ENCODE assay signal across 1 cellular context in the genomic region with DNA sequence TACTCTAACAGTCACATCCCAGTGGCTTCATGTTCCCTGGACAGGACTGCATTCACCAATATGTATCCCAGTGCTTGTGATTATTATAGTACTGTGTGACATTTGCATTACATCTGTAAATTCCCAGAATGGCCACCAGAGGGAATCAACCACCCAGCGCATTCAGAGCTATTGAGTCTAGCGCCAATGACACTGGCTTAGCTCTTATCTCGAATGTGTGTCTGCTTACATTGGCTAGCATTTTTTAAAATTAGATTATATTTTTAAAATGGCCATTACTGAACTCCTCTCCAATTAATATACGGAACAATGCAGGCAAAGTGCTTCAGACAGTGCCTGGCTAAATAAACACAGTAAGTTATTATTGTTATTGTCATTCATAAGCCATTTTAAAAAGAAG.
TF ChIP-seq lines count a peak whose summit lies in the region.

No MANE protein-coding gene starts in this region.

TF ChIP-seq in GM23338, 12 proteins besides CTCF, POLR2A, EP300 and RAD21 (continued from another document):
- TF ChIP-seq REST (IDR thresholded peaks at IDR 0.05; ENCODE audit: unreplicated experiment) (no peak), EZH2 (IDR thresholded peaks at IDR 0.05; ENCODE audit: low read depth, unreplicated experiment) (no peak), POLR2AphosphoS5 (IDR thresholded peaks at IDR 0.05; ENCODE audit: low read depth) (no peak), STAT1 (IDR thresholded peaks at IDR 0.05; ENCODE audit: unreplicated experiment) (no peak), CREB1 (CRISPR knock-in tag; IDR thresholded peaks at IDR 0.05; ENCODE audit: low read depth) (no peak)
- TF ChIP-seq, protein P1, sequence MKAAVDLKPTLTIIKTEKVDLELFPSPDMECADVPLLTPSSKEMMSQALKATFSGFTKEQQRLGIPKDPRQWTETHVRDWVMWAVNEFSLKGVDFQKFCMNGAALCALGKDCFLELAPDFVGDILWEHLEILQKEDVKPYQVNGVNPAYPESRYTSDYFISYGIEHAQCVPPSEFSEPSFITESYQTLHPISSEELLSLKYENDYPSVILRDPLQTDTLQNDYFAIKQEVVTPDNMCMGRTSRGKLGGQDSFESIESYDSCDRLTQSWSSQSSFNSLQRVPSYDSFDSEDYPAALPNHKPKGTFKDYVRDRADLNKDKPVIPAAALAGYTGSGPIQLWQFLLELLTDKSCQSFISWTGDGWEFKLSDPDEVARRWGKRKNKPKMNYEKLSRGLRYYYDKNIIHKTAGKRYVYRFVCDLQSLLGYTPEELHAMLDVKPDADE (IDR thresholded peaks at IDR 0.05), result no peak
TF ChIP-seq in GM23338: peak in this region for 0.
